Comparison of ENCODE assay signal across 17 cellular contexts in the genomic region with DNA sequence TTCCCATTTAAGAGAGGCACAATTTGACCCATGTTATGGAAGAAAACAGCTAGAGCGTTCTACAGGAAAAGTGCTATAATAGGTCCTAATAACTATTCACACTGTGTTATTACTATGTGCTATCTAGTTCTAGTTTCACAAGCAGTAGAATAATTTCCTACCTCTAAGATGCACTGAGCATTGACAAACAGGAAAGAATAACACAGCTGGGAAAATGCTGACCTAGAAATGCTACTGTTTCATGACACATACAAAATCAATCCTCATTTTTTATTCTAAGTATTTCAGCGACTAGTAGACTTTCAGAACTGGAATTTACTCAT.
DNase-seq lines count a peak whose midpoint lies in the region; ATAC-seq and TF ChIP-seq lines count a peak whose summit lies in the region.
"Had no signal": no experiment of that assay in that cellular context is flagged by ENCODE, and none has a peak within 500 bp of the region (broad histone marks: within the 10 kb centered on the region; RNA-seq: fewer than 3 reads in every experiment).

No MANE protein-coding gene starts in this region.

- no peaks in the 10 kb centered on the region for H3F3A ChIP-seq in MM.1S (ENCODE audit: insufficient read depth, low read length)

- no peak for DNase-seq in Right ventricle myocardium inferior (ENCODE audit: missing footprints)
- no peak for DNase-seq in left ventricle myocardium inferior
- DNase-seq in MM.1S = peak; percentile 56
- DNase-seq in choroid plexus epithelial cell (ENCODE audit: low read depth) = peak; percentile 62
- no peak for DNase-seq in osteocyte (ENCODE audit: extremely low spot score, unreplicated experiment)
- DNase-seq in BE2C = no peak
- DNase-seq in middle frontal gyrus (ENCODE audit: extremely low spot score, low spot score) = no peak
- DNase-seq: ACHN; CD8-positive, alpha-beta T cell; COR-L47; DND-41; GF-D8; H7 had no signal

- no peaks in the 10 kb centered on the region for H3K9me2 ChIP-seq in MM.1S (replicated peaks; ENCODE audit: insufficient read depth, low read length)

- intact Hi-C loops in Right ventricle myocardium inferior (cut with DNase I) (no loop called here), left ventricle myocardium inferior (cut with micrococcal nuclease) (no loop called here)

- no peaks in the 10 kb centered on the region for H3K4me1 ChIP-seq in left ventricle myocardium inferior
- H3K4me1 ChIP-seq in MM.1S (ENCODE audit: low read length) = peaks cover 14% of the 10 kb centered on the region; the same call in 1 of the 2 replicates
- no peaks in the 10 kb centered on the region for H3K4me1 ChIP-seq in BE2C

- H2AFZ ChIP-seq in MM.1S (ENCODE audit: low read length) = no peak overlapping the region
- H2AFZ ChIP-seq: GM23338 had no signal

- H4K20me1 ChIP-seq in MM.1S (ENCODE audit: insufficient read depth, low read length) = no peaks in the 10 kb centered on the region

- H3K27me3 Mint-ChIP-seq in osteocyte (ENCODE audit: unreplicated experiment) = no peaks in the 10 kb centered on the region

- ATAC-seq in Right ventricle myocardium inferior (peak; percentile 56), GM19351 (IDR thresholded peaks at IDR 0.05; ENCODE audit: unreplicated experiment) (no peak)
- ATAC-seq: CD8-positive, alpha-beta T cell; GM23338 had no signal

- TF ChIP-seq CTCF in left ventricle myocardium inferior (IDR thresholded peaks at IDR 0.05; ENCODE audit: borderline replicate concordance) (no peak), MM.1S (IDR thresholded peaks at IDR 0.05; ENCODE audit: low read length) (no peak), choroid plexus epithelial cell (conservative IDR thresholded peaks at IDR 0.05; ENCODE audit: low read depth, low read length) (no peak), osteocyte (IDR thresholded peaks at IDR 0.05) (no peak), BE2C (IDR thresholded peaks at IDR 0.05; ENCODE audit: low read depth, low read length) (no peak)

- H3K9ac ChIP-seq in MM.1S (ENCODE audit: low read length) = no peak overlapping the region

- H3K4me2 ChIP-seq in MM.1S (ENCODE audit: low read depth, low read length) = no peak overlapping the region
- H3K4me2 ChIP-seq: GM23338 had no signal

- H3K4me3 ChIP-seq in left ventricle myocardium inferior (no peak overlapping the region), MM.1S (ENCODE audit: low read length) (no peak overlapping the region), choroid plexus epithelial cell (ENCODE audit: low read depth, low read length) (no peak overlapping the region), BE2C (ENCODE audit: low read depth, low read length) (no peak overlapping the region)
- H3K4me3 ChIP-seq: GM23338 had no signal

- no peaks in the 10 kb centered on the region for H3K79me2 ChIP-seq in MM.1S (ENCODE audit: low read length)

- peaks cover 5% of the 10 kb centered on the region for H3K27me3 ChIP-seq in left ventricle myocardium inferior (ENCODE audit: low read depth)
- no peaks in the 10 kb centered on the region for H3K27me3 ChIP-seq in MM.1S (replicated peaks; ENCODE audit: insufficient read depth, low read length)
- H3K27me3 ChIP-seq in BE2C = no peaks in the 10 kb centered on the region; the same call in 1 of the 2 replicates

- peak overlapping the region; percentile 71 for H3K27ac Mint-ChIP-seq in osteocyte (ENCODE audit: unreplicated experiment)
- H3K27ac Mint-ChIP-seq: CD14-positive monocyte; CD8-positive, alpha-beta T cell; GM23338 had no signal

- H3K36me3 ChIP-seq in left ventricle myocardium inferior (no peaks in the 10 kb centered on the region), MM.1S (replicated peaks; ENCODE audit: insufficient read depth, low read length) (no peaks in the 10 kb centered on the region), BE2C (no peaks in the 10 kb centered on the region)

- H3K36me3 Mint-ChIP-seq in osteocyte (ENCODE audit: unreplicated experiment) = peaks cover 81% of the 10 kb centered on the region
- H3K36me3 Mint-ChIP-seq: CD14-positive monocyte; CD8-positive, alpha-beta T cell had no signal

- H3K27ac ChIP-seq in left ventricle myocardium inferior (replicated peaks) (no peak overlapping the region), MM.1S (ENCODE audit: low read length) (no peak overlapping the region)
- H3K27ac ChIP-seq: HL-60 had no signal

- H3K4me3 Mint-ChIP-seq in osteocyte (ENCODE audit: unreplicated experiment) = no peak overlapping the region
- H3K4me3 Mint-ChIP-seq: CD14-positive monocyte; CD8-positive, alpha-beta T cell; GM23338 had no signal

- H3K9me3 Mint-ChIP-seq in osteocyte (ENCODE audit: unreplicated experiment) = no peaks in the 10 kb centered on the region
- H3K9me3 Mint-ChIP-seq: CD8-positive, alpha-beta T cell; GM23338 had no signal

- peaks cover 34% of the 10 kb centered on the region for H3K4me1 Mint-ChIP-seq in osteocyte (ENCODE audit: unreplicated experiment)

- H3K9me3 ChIP-seq in left ventricle myocardium inferior (replicated peaks) (no peaks in the 10 kb centered on the region), MM.1S (replicated peaks; ENCODE audit: insufficient read depth, low read length) (no peaks in the 10 kb centered on the region), BE2C (no peaks in the 10 kb centered on the region; the same call in 1 of the 2 replicates)

Comparison
In these comparisons a context has a peak if more than half of its experiments do, and no peak if none do; other contexts are left out.
1. DNase-seq: peak in MM.1S (single experiment) and choroid plexus epithelial cell (single experiment); none in Right ventricle myocardium inferior (single experiment), left ventricle myocardium inferior (single experiment), osteocyte (single experiment), BE2C (single experiment) and middle frontal gyrus (single experiment).